Comparison of ENCODE assay signal across 32 cellular contexts in the genomic region with DNA sequence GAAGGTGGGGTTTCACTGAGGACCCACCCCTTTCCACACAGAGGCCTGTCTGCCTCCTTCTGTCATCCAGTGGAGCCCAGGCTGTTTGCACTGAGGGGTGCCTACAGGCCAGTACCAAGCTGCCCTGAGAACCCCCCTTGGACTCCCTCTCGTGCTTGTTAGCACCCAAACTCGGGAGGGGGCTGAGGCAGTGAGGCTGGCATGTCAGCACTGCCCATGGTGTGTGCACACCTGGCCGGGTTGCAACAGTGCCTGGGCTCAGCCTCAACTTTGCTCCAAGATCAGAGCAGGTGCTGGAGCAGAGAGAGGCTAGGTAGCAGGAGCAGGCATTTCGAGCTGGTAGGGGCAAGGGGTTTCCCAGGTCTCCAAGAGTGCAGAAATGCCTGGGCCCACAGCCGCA.
"Had no signal": no experiment of that assay in that cellular context is flagged by ENCODE, and none has a peak within 500 bp of the region (broad histone marks: within the 10 kb centered on the region; RNA-seq: fewer than 3 reads in every experiment).

No MANE protein-coding gene starts in this region.

- H2AFZ ChIP-seq: neural progenitor cell, parathyroid adenoma had no signal

- H3K4me2 ChIP-seq: neural progenitor cell, smooth muscle cell had no signal

- H3K4me1 Mint-ChIP-seq: naive B cell; naive thymus-derived CD4-positive, alpha-beta T cell; naive thymus-derived CD8-positive, alpha-beta T cell; natural killer cell; neural crest cell; neural progenitor cell had no signal

- H3K27me3 ChIP-seq: neural progenitor cell, neutrophil, ovary, pancreas, right atrium auricular region, right lobe of liver, sigmoid colon, spleen had no signal

- H3K36me3 ChIP-seq: neural progenitor cell, neutrophil, ovary, pancreas, prostate gland, right atrium auricular region, sigmoid colon had no signal

- H3K27ac ChIP-seq: neural progenitor cell, neutrophil, ovary, pancreas, parathyroid adenoma, prostate gland, psoas muscle, right atrium auricular region, right lobe of liver, sigmoid colon, skin epidermis, spleen had no signal

- H3K4me3 ChIP-seq: neural progenitor cell, ovary, pancreas, prostate gland, psoas muscle, right atrium auricular region, right lobe of liver, sigmoid colon, skin epidermis, smooth muscle cell, spleen had no signal

- ATAC-seq: naive thymus-derived CD4-positive, alpha-beta T cell; naive thymus-derived CD8-positive, alpha-beta T cell; natural killer cell; pancreas; psoas muscle; right cardiac atrium; sciatic nerve had no signal

- H3K9me3 ChIP-seq: neutrophil, ovary, pancreas, prostate gland, psoas muscle, right atrium auricular region, right lobe of liver, sigmoid colon, spleen had no signal

- H3K27me3 Mint-ChIP-seq: naive B cell; naive thymus-derived CD4-positive, alpha-beta T cell; naive thymus-derived CD8-positive, alpha-beta T cell; natural killer cell treated with Interleukin-12 subunit alpha and Interleukin-12 subunit beta and Interleukin-15 and Interleukin-18, amount 100 ng/mL, for 72 hours; progenitor cell of endocrine pancreas had no signal

- H3K9me3 Mint-ChIP-seq: naive B cell; naive thymus-derived CD4-positive, alpha-beta T cell; naive thymus-derived CD8-positive, alpha-beta T cell; natural killer cell; natural killer cell treated with Interleukin-12 subunit alpha and Interleukin-12 subunit beta and Interleukin-15 and Interleukin-18, amount 100 ng/mL, for 72 hours; nephron; neural crest cell had no signal

- DNase-seq: naive B cell; naive thymus-derived CD4-positive, alpha-beta T cell; naive thymus-derived CD8-positive, alpha-beta T cell; natural killer cell; nephron progenitor cell; nucleus accumbens; occipital lobe; ovary; posterior cingulate gyrus; psoas muscle; retina; right lobe of liver; sigmoid colon; small intestine; spleen; stimulated activated CD4-positive, alpha-beta T cell treated with anti-CD3 and anti-CD28 coated beads, Interleukin-12 subunit alpha, Interleukin-12 subunit beta, amount 100 ng/mL, for 4 hours; stimulated activated CD4-positive, alpha-beta T cell treated with anti-CD3 and anti-CD28 coated beads, Interleukin-15, amount 100 ng/mL, for 24 hours; stimulated activated CD4-positive, alpha-beta T cell treated with anti-CD3 and anti-CD28 coated beads, Interleukin-1b, Interleukin-23, amount 100 ng/mL, for 48 hours had no signal

- H3K4me1 ChIP-seq: neural progenitor cell, pancreas, prostate gland, right lobe of liver, spleen had no signal

- H3K9ac ChIP-seq: neural progenitor cell, parathyroid adenoma had no signal

- H3K4me3 Mint-ChIP-seq: naive thymus-derived CD4-positive, alpha-beta T cell; naive thymus-derived CD8-positive, alpha-beta T cell; natural killer cell; natural killer cell treated with Interleukin-12 subunit alpha and Interleukin-12 subunit beta and Interleukin-15 and Interleukin-18, amount 100 ng/mL, for 72 hours; nephron; nephron progenitor cell; neural crest cell; neural progenitor cell had no signal

- H3K27ac Mint-ChIP-seq: naive B cell; naive thymus-derived CD4-positive, alpha-beta T cell; naive thymus-derived CD8-positive, alpha-beta T cell; natural killer cell; natural killer cell treated with Interleukin-12 subunit alpha and Interleukin-12 subunit beta and Interleukin-15 and Interleukin-18, amount 100 ng/mL, for 72 hours; nephron progenitor cell; neural progenitor cell had no signal
